8 cellular contexts compared by ENCODE assay signal in genomic region chr17:4900231-4901107, GRCh38. TPM values are rescaled to one million over a fixed set of nuclear protein-coding genes. Genes with fewer than 3 reads are reported as not detected.
DNase-seq lines count a peak whose midpoint lies in the region; ATAC-seq and TF ChIP-seq lines count a peak whose summit lies in the region.

No MANE protein-coding gene starts in this region.

- no peak overlapping the region for H3K18ac ChIP-seq in H9 (ENCODE audit: insufficient read length, low read depth, low read length)

- H2BK120ac ChIP-seq in H9 (ENCODE audit: low read depth, low read length, poor library complexity, severe bottlenecking), result no peak overlapping the region

- H3K23me2 ChIP-seq in H9 (ENCODE audit: insufficient read length, low read depth, low read length, poor library complexity, severe bottlenecking), result peaks cover 12% of the 10 kb centered on the region

- no peaks in the 10 kb centered on the region for H4K20me1 ChIP-seq in H9 (ENCODE audit: control insufficient read depth, insufficient read depth, insufficient read length)
- no peaks in the 10 kb centered on the region for H4K20me1 ChIP-seq in hepatocyte (ENCODE audit: insufficient read depth, poor library complexity, severe bottlenecking)

- H3K9me3 ChIP-seq in H9 (ENCODE audit: control insufficient read depth, low read depth, low read length) (no peaks in the 10 kb centered on the region), hepatocyte (ENCODE audit: low read depth) (no peaks in the 10 kb centered on the region)

- peaks cover 10% of the 10 kb centered on the region for H3K27me3 Mint-ChIP-seq in H9 (ENCODE audit: low read depth)

- no peak overlapping the region for H2AFZ ChIP-seq in H9 (ENCODE audit: low read length)
- no peak overlapping the region for H2AFZ ChIP-seq in hepatocyte

- H3K4me1 Mint-ChIP-seq in H9, result peaks cover 10 to 32% of the 10 kb centered on the region in 2 experiments

- WGBS in H9 (ENCODE audit: extremely low coverage, insufficient read length, low lambda C conversion rate), result no CpG with 5 or more reads among the region's 65 CpGs
- WGBS in hepatocyte (ENCODE audit: low lambda C conversion rate, missing lambda C conversion rate), result 67% methylated on average over 64 of the region's 65 CpGs

- no peak overlapping the region for H2BK12ac ChIP-seq in H9 (ENCODE audit: insufficient read length, low read depth, low read length)

- H3T11ph ChIP-seq in H9 (ENCODE audit: low read length), result no peak overlapping the region

- H2AK5ac ChIP-seq in H9 (ENCODE audit: insufficient read length, low read length), result no peak overlapping the region

- no peak overlapping the region for H2BK20ac ChIP-seq in H9 (ENCODE audit: low read depth, low read length, poor library complexity, severe bottlenecking)

- peaks cover 4 to 15% (median 14%) of the 10 kb centered on the region in 3 experiments; a peak in 6 of 7 replicates for H3K36me3 Mint-ChIP-seq in H9 (ENCODE audit: insufficient read depth in 1 of 3, low read depth in 3 of 3)

- no peak overlapping the region for H3K9ac ChIP-seq in H9 (ENCODE audit: extremely low read depth, insufficient read length, low read length)

- no peak overlapping the region for H3K23ac ChIP-seq in H9 (ENCODE audit: insufficient read length, low read depth, low read length)

- H2BK15ac ChIP-seq in H9 (ENCODE audit: low read depth, low read length), result no peak overlapping the region

- H3K79me2 ChIP-seq in H9 (ENCODE audit: insufficient read depth, low read length), result no peaks in the 10 kb centered on the region
- H3K79me2 ChIP-seq in hepatocyte, result no peaks in the 10 kb centered on the region

- peak; percentile 94 for DNase-seq in H9
- DNase-seq in activated effector memory CD4-positive, alpha-beta T cell treated with anti-CD3 and anti-CD28 coated beads, Interleukin-2, amount 50 U/mL, for 16 hours, result peak; percentile 84
- no peak for DNase-seq in hepatocyte (ENCODE audit: low spot score)
- DNase-seq in stimulated activated CD4-positive, alpha-beta T cell treated with anti-CD3 and anti-CD28 coated beads, Interleukin-4, amount 100 ng/mL, for 24 hours, result peak; percentile 43
- DNase-seq in C1 segment of cervical spinal cord (lab: John Stamatoyannopoulos, UW), result no peak
- no peak for DNase-seq in AML-193 (lab: John Stamatoyannopoulos, UW)
- no peak for DNase-seq in KBM-7

- no peaks in the 10 kb centered on the region for H3K36me3 ChIP-seq in hepatocyte (replicated peaks; ENCODE audit: insufficient read depth, low read depth)

- H3K27ac ChIP-seq in H9 (ENCODE audit: insufficient read length, low read depth, low read length), result no peak overlapping the region
- no peak overlapping the region for H3K27ac ChIP-seq in hepatocyte

- peak overlapping the region; percentile 70 for H3K4me3 ChIP-seq in hepatocyte

- ATAC-seq in HG03469 (IDR thresholded peaks at IDR 0.05; ENCODE audit: unreplicated experiment), result no peak

- H3K9me2 ChIP-seq in hepatocyte (replicated peaks; ENCODE audit: insufficient read depth), result no peaks in the 10 kb centered on the region

- H3K27ac Mint-ChIP-seq in H9, result no peak overlapping the region

- H3K4me3 Mint-ChIP-seq in H9, result peak overlapping the region; percentile 68 to 88

- H3K56ac ChIP-seq in H9 (ENCODE audit: insufficient read length, low read depth, low read length), result no peak overlapping the region

- H3K79me1 ChIP-seq in H9 (ENCODE audit: insufficient read depth, low read depth, low read length, poor library complexity, severe bottlenecking), result no peaks in the 10 kb centered on the region

- no peak overlapping the region for H4K91ac ChIP-seq in H9 (ENCODE audit: insufficient read length, low read depth, low read length)

- peaks cover 3% of the 10 kb centered on the region; the same call in 1 of the 2 replicates for H3K4me1 ChIP-seq in H9 (ENCODE audit: insufficient read depth, low read length)
- peaks cover 7% of the 10 kb centered on the region for H3K4me1 ChIP-seq in hepatocyte (ENCODE audit: insufficient read depth)

- H4K8ac ChIP-seq in H9 (replicated peaks; ENCODE audit: insufficient read length, low read depth, low read length), result no peak overlapping the region

- no peak for TF ChIP-seq CTCF in H9 (conservative IDR thresholded peaks at IDR 0.05)
- no peak for TF ChIP-seq CTCF in hepatocyte (IDR thresholded peaks at IDR 0.05; ENCODE audit: poor library complexity)

- peak overlapping the region; percentile 13 for H3K4me2 ChIP-seq in H9 (ENCODE audit: insufficient read depth, insufficient read length, low read length)
- peak overlapping the region; percentile 95 for H3K4me2 ChIP-seq in hepatocyte

- no peak overlapping the region for H4K5ac ChIP-seq in H9 (ENCODE audit: insufficient read length, low read depth, low read length)

- no peak overlapping the region for H3K4ac ChIP-seq in H9 (ENCODE audit: low read depth, low read length)

- no peaks in the 10 kb centered on the region for H3K27me3 ChIP-seq in H9 (ENCODE audit: insufficient read depth, low read length)
- no peaks in the 10 kb centered on the region for H3K27me3 ChIP-seq in hepatocyte

- in situ Hi-C loops in KBM-7 (cut with MboI; ENCODE audit: low pct_unique_long_range_greater_than_20kb, low sequenced_read_pairs), result no loop called here

- H3K9me3 Mint-ChIP-seq in H9, result no peaks in the 10 kb centered on the region

- H3K14ac ChIP-seq in H9 (ENCODE audit: insufficient read depth, low read length), result no peak overlapping the region

- no peak overlapping the region for H2BK5ac ChIP-seq in H9 (ENCODE audit: insufficient read length, low read length)

RNA-seq across cellular contexts. Expression of gene C17orf107, which starts 1.1 kb away (rescaled TPM):
- 4.0 and 4.4 TPM in 2 replicates for total RNA-seq in H9 (2021)
- total RNA-seq in hepatocyte, result 7.4 and 9.1 TPM in 2 replicates
- polyA plus RNA-seq in hepatocyte, result 8.8 and 14.1 TPM in 2 replicates

RNA-seq across cellular contexts. Expression of gene CHRNE, which starts 2.4 kb away (rescaled TPM):
- total RNA-seq in H9 (2021), result 0.31 and 0.61 TPM in 2 replicates
- 0.60 and 1.0 TPM in 2 replicates for total RNA-seq in hepatocyte
- 0.83 and 1.2 TPM in 2 replicates for polyA plus RNA-seq in hepatocyte

RNA-seq across cellular contexts. Expression of gene GP1BA, which starts 31.6 kb away (rescaled TPM):
- total RNA-seq in H9 (2021) (not detected in 2 replicates), hepatocyte (not detected in 2 replicates)
- 0.06 TPM in 1 of 2 replicates, not detected in the other for polyA plus RNA-seq in hepatocyte

RNA-seq across cellular contexts. Expression of gene SLC25A11, which starts 39.4 kb away (rescaled TPM):
- total RNA-seq in H9 (2021), result 74.9 and 80.6 TPM in 2 replicates
- 42.9 and 59.5 TPM in 2 replicates for total RNA-seq in hepatocyte
- polyA plus RNA-seq in hepatocyte, result 78.7 and 84.8 TPM in 2 replicates

RNA-seq across cellular contexts. Expression of gene RNF167, which starts 39.6 kb away (rescaled TPM):
- total RNA-seq in H9 (2021) (134 and 135 TPM in 2 replicates), hepatocyte (59.2 and 65.1 TPM in 2 replicates)
- polyA plus RNA-seq in hepatocyte, result 66.5 and 75.3 TPM in 2 replicates

Comparison
In these comparisons a context has a peak if more than half of its experiments do, and no peak if none do; other contexts are left out.
1. DNase-seq: peak in H9 (single experiment), activated effector memory CD4-positive, alpha-beta T cell treated with anti-CD3 and anti-CD28 coated beads, Interleukin-2, amount 50 U/mL, for 16 hours (single experiment) and stimulated activated CD4-positive, alpha-beta T cell treated with anti-CD3 and anti-CD28 coated beads, Interleukin-4, amount 100 ng/mL, for 24 hours (single experiment); none in hepatocyte (single experiment), C1 segment of cervical spinal cord (0 of 14), AML-193 (0 of 2) and KBM-7 (single experiment).